ENCODE assay signal across 12 cellular contexts in the genomic region with DNA sequence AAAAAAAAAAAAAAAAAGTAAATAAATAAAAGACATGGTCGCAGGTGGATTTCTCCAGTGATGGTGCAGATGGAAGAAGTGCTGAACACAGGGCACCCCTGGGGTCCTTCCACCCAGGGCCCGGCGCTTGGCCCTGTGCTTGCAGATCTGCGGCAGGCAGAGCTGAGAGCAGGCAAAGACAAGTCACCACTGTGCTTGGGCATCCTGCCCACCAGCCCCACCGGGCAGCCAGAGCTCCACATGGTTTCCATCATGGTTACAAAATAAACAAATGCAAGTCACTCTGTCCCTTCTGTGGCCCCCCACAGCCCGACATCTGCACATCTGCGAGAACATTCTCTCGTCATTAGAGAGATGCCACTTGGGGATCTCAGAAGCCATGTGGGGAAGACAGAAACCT. TPM values are rescaled to one million over a fixed set of nuclear protein-coding genes. Genes with fewer than 3 reads are reported as not detected.
DNase-seq lines count a peak whose midpoint lies in the region; ATAC-seq, FAIRE-seq and TF ChIP-seq lines count a peak whose summit lies in the region.
"Had no signal": no experiment of that assay in that cellular context is flagged by ENCODE, and none has a peak within 500 bp of the region (broad histone marks: within the 10 kb centered on the region; RNA-seq: fewer than 3 reads in every experiment).

No MANE protein-coding gene starts in this region.

- H3K27ac Mint-ChIP-seq in activated naive CD8-positive, alpha-beta T cell treated with anti-CD3 and anti-CD28 coated beads, Interleukin-2, amount 10 ng/mL, durations not matched to agents 7 days and 5 days: no peak overlapping the region
- H3K27ac Mint-ChIP-seq in activated naive CD8-positive, alpha-beta T cell treated with anti-CD3 and anti-CD28 coated beads for 36 hours: no peak overlapping the region
- H3K27ac Mint-ChIP-seq: B cell had no signal

- POLR2A ChIA-PET in activated naive CD8-positive, alpha-beta T cell treated with anti-CD3 and anti-CD28 coated beads, Interleukin-2, amount 10 ng/mL, durations not matched to agents 7 days and 5 days (lab: Charles Lee): interaction anchor here (0.7 kb wide), 1 partner anchor 293 kb away, joined by 4 read pairs; no protein-coding TSS in a partner anchor

- H3K27me3 Mint-ChIP-seq in activated naive CD8-positive, alpha-beta T cell treated with anti-CD3 and anti-CD28 coated beads, Interleukin-2, amount 10 ng/mL, durations not matched to agents 7 days and 5 days: no peaks in the 10 kb centered on the region
- H3K27me3 Mint-ChIP-seq in activated naive CD8-positive, alpha-beta T cell treated with anti-CD3 and anti-CD28 coated beads for 36 hours: no peaks in the 10 kb centered on the region
- H3K27me3 Mint-ChIP-seq: B cell, T-cell had no signal

- TF ChIP-seq CTCF in brain microvascular endothelial cell (IDR thresholded peaks at IDR 0.05; ENCODE audit: low read depth, low read length, missing control alignments): no peak
- no peak for TF ChIP-seq CTCF in right atrium auricular region (IDR thresholded peaks at IDR 0.05)
- no peak for TF ChIP-seq CTCF in GM20000 (IDR thresholded peaks at IDR 0.05; ENCODE audit: extremely low read depth, missing control alignments)

- H3K4me3 Mint-ChIP-seq in activated naive CD8-positive, alpha-beta T cell treated with anti-CD3 and anti-CD28 coated beads, Interleukin-2, amount 10 ng/mL, durations not matched to agents 7 days and 5 days: no peak overlapping the region
- H3K4me3 Mint-ChIP-seq in activated naive CD8-positive, alpha-beta T cell treated with anti-CD3 and anti-CD28 coated beads for 36 hours: no peak overlapping the region
- H3K4me3 Mint-ChIP-seq: B cell, T-cell had no signal

- H3K27me3 ChIP-seq in brain microvascular endothelial cell (replicated peaks): no peaks in the 10 kb centered on the region
- H3K27me3 ChIP-seq in right atrium auricular region: no peaks in the 10 kb centered on the region

- H3K27ac ChIP-seq in brain microvascular endothelial cell (no peak overlapping the region), right atrium auricular region (peak overlapping the region; percentile 73 to 86)

- no peak for FAIRE-seq in GM12892 (lab: Jason Lieb, UNC)

- DNase-seq in activated naive CD8-positive, alpha-beta T cell treated with anti-CD3 and anti-CD28 coated beads, Interleukin-2, amount 10 ng/mL, durations not matched to agents 7 days and 5 days: peak; percentile 24
- DNase-seq in activated naive CD8-positive, alpha-beta T cell treated with anti-CD3 and anti-CD28 coated beads for 36 hours: no peak
- DNase-seq in brain microvascular endothelial cell (peak; percentile 16), right atrium auricular region (ENCODE audit: low spot score) (peak; percentile 78), GM20000 (ENCODE audit: low spot score) (no peak), SKM-1 (lab: John Stamatoyannopoulos, UW; ENCODE audit: unreplicated experiment) (no peak), GM12892 (ENCODE audit: insufficient read length) (no peak)
- DNase-seq: NCI-H510A treated with DMSO at 0.1 percent for 48 hours, T-cell, trophoblast cell had no signal

- H3K4me3 ChIP-seq in brain microvascular endothelial cell (ENCODE audit: low read depth, low read length) (no peak overlapping the region), right atrium auricular region (no peak overlapping the region)

- H3K9me3 ChIP-seq in right atrium auricular region: no peaks in the 10 kb centered on the region

- no peaks in the 10 kb centered on the region for H3K9me3 Mint-ChIP-seq in activated naive CD8-positive, alpha-beta T cell treated with anti-CD3 and anti-CD28 coated beads, Interleukin-2, amount 10 ng/mL, durations not matched to agents 7 days and 5 days
- H3K9me3 Mint-ChIP-seq in activated naive CD8-positive, alpha-beta T cell treated with anti-CD3 and anti-CD28 coated beads for 36 hours: no peaks in the 10 kb centered on the region
- H3K9me3 Mint-ChIP-seq: T-cell had no signal

- in situ Hi-C loops in brain microvascular endothelial cell (cut with HindIII; ENCODE audit: low pct_ligation_motif_present, low sequenced_read_pairs): no loop called here

- no peaks in the 10 kb centered on the region for H3K4me1 Mint-ChIP-seq in activated naive CD8-positive, alpha-beta T cell treated with anti-CD3 and anti-CD28 coated beads, Interleukin-2, amount 10 ng/mL, durations not matched to agents 7 days and 5 days
- no peaks in the 10 kb centered on the region for H3K4me1 Mint-ChIP-seq in activated naive CD8-positive, alpha-beta T cell treated with anti-CD3 and anti-CD28 coated beads for 36 hours
- H3K4me1 Mint-ChIP-seq: B cell, T-cell had no signal

- no peak for TF ChIP-seq POLR2A in GM12892 (IDR thresholded peaks at IDR 0.05; ENCODE audit: low read depth, low read length)

- H3K36me3 Mint-ChIP-seq in activated naive CD8-positive, alpha-beta T cell treated with anti-CD3 and anti-CD28 coated beads, Interleukin-2, amount 10 ng/mL, durations not matched to agents 7 days and 5 days: no peaks in the 10 kb centered on the region
- H3K36me3 Mint-ChIP-seq in activated naive CD8-positive, alpha-beta T cell treated with anti-CD3 and anti-CD28 coated beads for 36 hours: no peaks in the 10 kb centered on the region

- no peaks in the 10 kb centered on the region for H3K36me3 ChIP-seq in brain microvascular endothelial cell (replicated peaks)
- no peaks in the 10 kb centered on the region for H3K36me3 ChIP-seq in right atrium auricular region

- peaks cover 0 to 20% of the 10 kb centered on the region in 2 donors for H3K4me1 ChIP-seq in right atrium auricular region

- no peak for ATAC-seq in activated naive CD8-positive, alpha-beta T cell treated with anti-CD3 and anti-CD28 coated beads, Interleukin-2, amount 10 ng/mL, durations not matched to agents 7 days and 5 days (ENCODE audit: low read depth)
- no peak for ATAC-seq in GM19455 (IDR thresholded peaks at IDR 0.05; ENCODE audit: unreplicated experiment)
- ATAC-seq: T-cell had no signal

RNA-seq across cellular contexts. Expression of a gene that starts 37.6 kb away (rescaled TPM):
- 10 to 100 TPM; 29.5 to 30.8 TPM for total RNA-seq in activated naive CD8-positive, alpha-beta T cell treated with anti-CD3 and anti-CD28 coated beads, Interleukin-2, amount 10 ng/mL, durations not matched to agents 7 days and 5 days
- 10 to 100 TPM; 19.7 to 21.9 TPM for total RNA-seq in activated naive CD8-positive, alpha-beta T cell treated with anti-CD3 and anti-CD28 coated beads for 36 hours
- total RNA-seq in right atrium auricular region: 10 to 100 TPM; 16.7 to 17.4 TPM
- 6.4 TPM for polyA plus RNA-seq in GM12892 (2012; ENCODE audit: missing spikeins)

RNA-seq across cellular contexts. Expression of a gene that starts 46.7 kb away (rescaled TPM):
- 10 to 100 TPM; 27.9 to 32.2 TPM for total RNA-seq in activated naive CD8-positive, alpha-beta T cell treated with anti-CD3 and anti-CD28 coated beads, Interleukin-2, amount 10 ng/mL, durations not matched to agents 7 days and 5 days
- total RNA-seq in activated naive CD8-positive, alpha-beta T cell treated with anti-CD3 and anti-CD28 coated beads for 36 hours: 10 to 100 TPM; 49.3 to 50.7 TPM
- total RNA-seq in right atrium auricular region: 1 to 10 TPM; 6.2 to 6.8 TPM
- polyA plus RNA-seq in GM12892 (2012; ENCODE audit: missing spikeins): 20.8 TPM

Comparison
In these comparisons a context has a peak if more than half of its experiments do, and no peak if none do; other contexts are left out.
1. DNase-seq: peak in activated naive CD8-positive, alpha-beta T cell treated with anti-CD3 and anti-CD28 coated beads, Interleukin-2, amount 10 ng/mL, durations not matched to agents 7 days and 5 days (single experiment), brain microvascular endothelial cell (single experiment) and right atrium auricular region (single experiment); none in activated naive CD8-positive, alpha-beta T cell treated with anti-CD3 and anti-CD28 coated beads for 36 hours (single experiment), GM20000 (single experiment), SKM-1 (single experiment) and GM12892 (single experiment).